ENCODE assay signal across 1 cellular context in genomic region chr5:132854301-132854700, GRCh38.
TF ChIP-seq lines count a peak whose summit lies in the region.

No MANE protein-coding gene starts in this region.

TF ChIP-seq in HepG2, 621 proteins besides CTCF, POLR2A, EP300 and RAD21:
- TF ChIP-seq POLR2AphosphoS5 (IDR thresholded peaks at IDR 0.05; ENCODE audit: low read depth, low read length) (no peak), ZNF766 (CRISPR knock-in tag; IDR thresholded peaks at IDR 0.05; ENCODE audit: borderline replicate concordance) (no peak), HNRNPLL (IDR thresholded peaks at IDR 0.05; ENCODE audit: low read depth, low read length, poor library complexity, severe bottlenecking) (no peak), SOX13 (IDR thresholded peaks at IDR 0.05) (no peak), SOX13 (CRISPR knock-in tag; conservative IDR thresholded peaks at IDR 0.05 in 1 of 2, IDR thresholded peaks at IDR 0.05 in 1 of 2) (0 out of 4 replicates have a peak, but pooled peaks of 1 of the 2 experiments have one; percentile 13), ZBTB7B (CRISPR knock-in tag; IDR thresholded peaks at IDR 0.05) (no peak), MIXL1 (CRISPR knock-in tag; IDR thresholded peaks at IDR 0.05) (peak; percentile 40; the same call in 1 of the 2 replicates), ZNF362 (CRISPR knock-in tag; IDR thresholded peaks at IDR 0.05; ENCODE audit: borderline replicate concordance) (0 out of 2 replicates have a peak, but pooled peaks have one; percentile 32), ZNF773 (CRISPR knock-in tag; IDR thresholded peaks at IDR 0.05; ENCODE audit: borderline replicate concordance) (no peak), DRAP1 (CRISPR knock-in tag; IDR thresholded peaks at IDR 0.05) (0 out of 2 replicates have a peak, but pooled peaks have one; percentile 20), ZNF792 (CRISPR knock-in tag; IDR thresholded peaks at IDR 0.05) (0 out of 2 replicates have a peak, but pooled peaks have one; percentile 26), SALL1 (CRISPR knock-in tag; IDR thresholded peaks at IDR 0.05) (no peak), ZBTB39 (CRISPR knock-in tag; IDR thresholded peaks at IDR 0.05) (no peak), BRD4 (CRISPR knock-in tag; IDR thresholded peaks at IDR 0.05) (no peak), ZFP37 (CRISPR knock-in tag; IDR thresholded peaks at IDR 0.05; ENCODE audit: borderline replicate concordance) (no peak), ZNF142 (CRISPR knock-in tag; IDR thresholded peaks at IDR 0.05) (no peak), PAXIP1 (CRISPR knock-in tag; conservative IDR thresholded peaks at IDR 0.05) (peak; percentile 18; the same call in 1 of the 2 replicates), SOX6 (IDR thresholded peaks at IDR 0.05) (no peak), SOX6 (CRISPR knock-in tag; IDR thresholded peaks at IDR 0.05) (peak; percentile 8; the same call in 1 of the 2 replicates), PHF21A (CRISPR knock-in tag; IDR thresholded peaks at IDR 0.05) (no peak), FIP1L1 (IDR thresholded peaks at IDR 0.05; ENCODE audit: borderline replicate concordance, insufficient read depth, low read depth, low read length) (no peak), HNF4A (CRISPR knock-in tag; IDR thresholded peaks at IDR 0.05) (peak; percentile 33; the same call in 1 of the 2 replicates)
- TF ChIP-seq, protein P1, sequence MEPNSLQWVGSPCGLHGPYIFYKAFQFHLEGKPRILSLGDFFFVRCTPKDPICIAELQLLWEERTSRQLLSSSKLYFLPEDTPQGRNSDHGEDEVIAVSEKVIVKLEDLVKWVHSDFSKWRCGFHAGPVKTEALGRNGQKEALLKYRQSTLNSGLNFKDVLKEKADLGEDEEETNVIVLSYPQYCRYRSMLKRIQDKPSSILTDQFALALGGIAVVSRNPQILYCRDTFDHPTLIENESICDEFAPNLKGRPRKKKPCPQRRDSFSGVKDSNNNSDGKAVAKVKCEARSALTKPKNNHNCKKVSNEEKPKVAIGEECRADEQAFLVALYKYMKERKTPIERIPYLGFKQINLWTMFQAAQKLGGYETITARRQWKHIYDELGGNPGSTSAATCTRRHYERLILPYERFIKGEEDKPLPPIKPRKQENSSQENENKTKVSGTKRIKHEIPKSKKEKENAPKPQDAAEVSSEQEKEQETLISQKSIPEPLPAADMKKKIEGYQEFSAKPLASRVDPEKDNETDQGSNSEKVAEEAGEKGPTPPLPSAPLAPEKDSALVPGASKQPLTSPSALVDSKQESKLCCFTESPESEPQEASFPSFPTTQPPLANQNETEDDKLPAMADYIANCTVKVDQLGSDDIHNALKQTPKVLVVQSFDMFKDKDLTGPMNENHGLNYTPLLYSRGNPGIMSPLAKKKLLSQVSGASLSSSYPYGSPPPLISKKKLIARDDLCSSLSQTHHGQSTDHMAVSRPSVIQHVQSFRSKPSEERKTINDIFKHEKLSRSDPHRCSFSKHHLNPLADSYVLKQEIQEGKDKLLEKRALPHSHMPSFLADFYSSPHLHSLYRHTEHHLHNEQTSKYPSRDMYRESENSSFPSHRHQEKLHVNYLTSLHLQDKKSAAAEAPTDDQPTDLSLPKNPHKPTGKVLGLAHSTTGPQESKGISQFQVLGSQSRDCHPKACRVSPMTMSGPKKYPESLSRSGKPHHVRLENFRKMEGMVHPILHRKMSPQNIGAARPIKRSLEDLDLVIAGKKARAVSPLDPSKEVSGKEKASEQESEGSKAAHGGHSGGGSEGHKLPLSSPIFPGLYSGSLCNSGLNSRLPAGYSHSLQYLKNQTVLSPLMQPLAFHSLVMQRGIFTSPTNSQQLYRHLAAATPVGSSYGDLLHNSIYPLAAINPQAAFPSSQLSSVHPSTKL (CRISPR knock-in tag; IDR thresholded peaks at IDR 0.05): 0 out of 2 replicates have a peak, but pooled peaks have one; percentile 11
